In genomic region chr9:88915916-88916315, GRCh38 we compare ENCODE assay signal across 17 cellular contexts.
DNase-seq lines count a peak whose midpoint lies in the region; TF ChIP-seq lines count a peak whose summit lies in the region.
"Had no signal": no experiment of that assay in that cellular context is flagged by ENCODE, and none has a peak within 500 bp of the region (broad histone marks: within the 10 kb centered on the region; RNA-seq: fewer than 3 reads in every experiment).

No MANE protein-coding gene starts in this region.

- H3K4me1 Mint-ChIP-seq in mesothelial cell of epicardium, result peaks cover 12% of the 10 kb centered on the region
- H3K4me1 Mint-ChIP-seq: GM23338 had no signal

- H4K8ac ChIP-seq in neuronal stem cell (ENCODE audit: low read depth, low read length), result no peak overlapping the region

- H2BK15ac ChIP-seq in neuronal stem cell (ENCODE audit: low read length), result no peak overlapping the region

- peak overlapping the region in 7 of 11 experiments; percentile 2 to 40 (median 9); a peak in 8 of 22 replicates for H3K4me2 ChIP-seq in BLaER1 treated with 17β-estradiol and CSF1 and Interleukin-3, amounts not matched to agents 10 nM and 100 nM
- H3K4me2 ChIP-seq in neuronal stem cell (ENCODE audit: insufficient read depth, low read length, poor library complexity, severe bottlenecking), result no peak overlapping the region
- H3K4me2 ChIP-seq: GM23338 had no signal

- H4K91ac ChIP-seq in neuronal stem cell (ENCODE audit: low read depth, low read length, poor library complexity), result no peak overlapping the region

- no peak overlapping the region for H2BK12ac ChIP-seq in neuronal stem cell (ENCODE audit: low read length)

- H2AK5ac ChIP-seq in neuronal stem cell (ENCODE audit: low read depth, low read length), result no peak overlapping the region

- no peaks in the 10 kb centered on the region for H3K27me3 Mint-ChIP-seq in mesothelial cell of epicardium (ENCODE audit: low read depth)

- H2BK120ac ChIP-seq in neuronal stem cell (ENCODE audit: low read depth, low read length), result no peak overlapping the region

- H3K36me3 Mint-ChIP-seq in mesothelial cell of epicardium, result peaks cover 2% of the 10 kb centered on the region

- WGBS in neuronal stem cell (ENCODE audit: extremely low coverage in 2 of 2, insufficient read length in 2 of 2, insufficient replicate concordance in 1 of 2), 2 donors, result no CpG with 5 or more reads among the region's 2 CpGs

- no peaks in the 10 kb centered on the region for H3K79me1 ChIP-seq in neuronal stem cell (ENCODE audit: low read depth, low read length)

- H3K4me3 ChIP-seq in BLaER1 treated with 17β-estradiol and CSF1 and Interleukin-3, amounts not matched to agents 10 nM and 100 nM, result no peak overlapping the region
- H3K4me3 ChIP-seq in Peyer's patch (no peak overlapping the region), neuronal stem cell (ENCODE audit: low read length in 2 of 2) (no peak overlapping the region)
- H3K4me3 ChIP-seq: GM23338 had no signal

- no peak for TF ChIP-seq CTCF in mesothelial cell of epicardium (IDR thresholded peaks at IDR 0.05; ENCODE audit: unreplicated experiment)
- no peak for TF ChIP-seq CTCF in Peyer's patch (IDR thresholded peaks at IDR 0.05)

- H2BK5ac ChIP-seq in neuronal stem cell (ENCODE audit: low read length), result no peak overlapping the region

- no peak overlapping the region for H3K14ac ChIP-seq in neuronal stem cell (ENCODE audit: low read length)

- peak overlapping the region; percentile 50 for H3K27ac Mint-ChIP-seq in mesothelial cell of epicardium
- H3K27ac Mint-ChIP-seq: GM23338 had no signal

- peaks cover 0 to 18% (median 8%) of the 10 kb centered on the region in 10 experiments; a peak in 16 of 20 replicates for H3K4me1 ChIP-seq in BLaER1 treated with 17β-estradiol and CSF1 and Interleukin-3, amounts not matched to agents 10 nM and 100 nM
- H3K4me1 ChIP-seq in Peyer's patch (no peaks in the 10 kb centered on the region), neuronal stem cell (ENCODE audit: control insufficient read depth in 2 of 2, insufficient read depth in 1 of 2, low read depth in 1 of 2, low read length in 2 of 2) (no peaks in the 10 kb centered on the region)

- no peak overlapping the region for H3K4me3 Mint-ChIP-seq in mesothelial cell of epicardium
- H3K4me3 Mint-ChIP-seq: CD14-positive monocyte, GM23338 had no signal

- no peak for TF ChIP-seq POLR2A in Peyer's patch (IDR thresholded peaks at IDR 0.05)

- H3K18ac ChIP-seq in neuronal stem cell (ENCODE audit: low read length), result no peak overlapping the region

- no peak overlapping the region for H3K4ac ChIP-seq in neuronal stem cell (ENCODE audit: low read length)

- H4K20me1 ChIP-seq in BLaER1 treated with 17β-estradiol and CSF1 and Interleukin-3, amounts not matched to agents 10 nM and 100 nM, result no peaks in the 10 kb centered on the region

- no peak overlapping the region for H3K27ac ChIP-seq in BLaER1 treated with 17β-estradiol and CSF1 and Interleukin-3, amounts not matched to agents 10 nM and 100 nM
- H3K27ac ChIP-seq in Peyer's patch, result no peak overlapping the region
- H3K27ac ChIP-seq in neuronal stem cell (replicated peaks; ENCODE audit: low read length), result no peak overlapping the region

- H3K27me3 ChIP-seq in BLaER1 treated with 17β-estradiol and CSF1 and Interleukin-3, amounts not matched to agents 10 nM and 100 nM, result peaks cover 0 to 12% (median 0%) of the 10 kb centered on the region in 11 experiments; a peak in 2 of 22 replicates
- H3K27me3 ChIP-seq in Peyer's patch (no peaks in the 10 kb centered on the region), neuronal stem cell (ENCODE audit: control insufficient read depth in 3 of 3, insufficient read depth in 3 of 3, low read depth in 1 of 3, low read length in 3 of 3) (peaks cover 0 to 1% (median 0%) of the 10 kb centered on the region in 3 experiments)

- DNase-seq in DMS153 (lab: John Stamatoyannopoulos, UW), result peak; percentile 78
- DNase-seq in NCI-H748 treated with DMSO at 0.1 percent for 48 hours (lab: John Stamatoyannopoulos, UW), result peak; percentile 27
- DNase-seq in mesothelial cell of epicardium (ENCODE audit: low spot score in 2 of 2, unreplicated experiment in 2 of 2), result no peak
- DNase-seq in Peyer's patch, result no peak
- DNase-seq in SHP77 treated with DMSO at 0.1 percent for 48 hours (lab: John Stamatoyannopoulos, UW), result no peak
- no peak for DNase-seq in neuronal stem cell (ENCODE audit: low spot score)
- DNase-seq: DMS53, EL, HCEC 1CT, IMR-90, NCI-H1048, NCI-H526 treated with DMSO at 0.1 percent for 48 hours, RPMI8226, T-helper 1 cell had no signal

- no peak overlapping the region for H2AFZ ChIP-seq in neuronal stem cell (ENCODE audit: low read length)
- H2AFZ ChIP-seq: GM23338 had no signal

- peaks cover 0 to 19% (median 0%) of the 10 kb centered on the region in 11 experiments; a peak in 7 of 22 replicates for H3K36me3 ChIP-seq in BLaER1 treated with 17β-estradiol and CSF1 and Interleukin-3, amounts not matched to agents 10 nM and 100 nM
- H3K36me3 ChIP-seq in Peyer's patch, result no peaks in the 10 kb centered on the region
- no peaks in the 10 kb centered on the region for H3K36me3 ChIP-seq in neuronal stem cell (replicated peaks in 1 of 2; ENCODE audit: control insufficient read depth in 2 of 2, insufficient read depth in 2 of 2, low read length in 2 of 2)

- no peak overlapping the region for H3K23ac ChIP-seq in neuronal stem cell (ENCODE audit: low read depth, low read length, poor library complexity)

- H3K9ac ChIP-seq in BLaER1 treated with 17β-estradiol and CSF1 and Interleukin-3, amounts not matched to agents 10 nM and 100 nM, result no peak overlapping the region
- H3K9ac ChIP-seq in neuronal stem cell (ENCODE audit: low read depth, low read length, poor library complexity), result no peak overlapping the region

- peaks cover 15% of the 10 kb centered on the region for H3K9me3 Mint-ChIP-seq in mesothelial cell of epicardium

- H3K9me3 ChIP-seq in BLaER1 treated with 17β-estradiol and CSF1 and Interleukin-3, amounts not matched to agents 10 nM and 100 nM (replicated peaks in 1 of 11), result peaks cover 34 to 52% (median 47%) of the 10 kb centered on the region in 11 experiments
- H3K9me3 ChIP-seq in Peyer's patch (peaks cover 0 to 2% (median 0%) of the 10 kb centered on the region in 4 donors), neuronal stem cell (replicated peaks in 1 of 2; ENCODE audit: control insufficient read depth in 2 of 2, insufficient read depth in 1 of 2, low read depth in 1 of 2, low read length in 2 of 2) (peaks cover 10 to 11% of the 10 kb centered on the region in 2 donors)

Comparison
In these comparisons a context has a peak if more than half of its experiments do, and no peak if none do; other contexts are left out.
1. DNase-seq: peak in DMS153 (single experiment) and NCI-H748 treated with DMSO at 0.1 percent for 48 hours (single experiment); none in mesothelial cell of epicardium (0 of 2), Peyer's patch (0 of 3), SHP77 treated with DMSO at 0.1 percent for 48 hours (single experiment) and neuronal stem cell (single experiment).